10 cellular contexts compared by ENCODE assay signal in the genomic region with DNA sequence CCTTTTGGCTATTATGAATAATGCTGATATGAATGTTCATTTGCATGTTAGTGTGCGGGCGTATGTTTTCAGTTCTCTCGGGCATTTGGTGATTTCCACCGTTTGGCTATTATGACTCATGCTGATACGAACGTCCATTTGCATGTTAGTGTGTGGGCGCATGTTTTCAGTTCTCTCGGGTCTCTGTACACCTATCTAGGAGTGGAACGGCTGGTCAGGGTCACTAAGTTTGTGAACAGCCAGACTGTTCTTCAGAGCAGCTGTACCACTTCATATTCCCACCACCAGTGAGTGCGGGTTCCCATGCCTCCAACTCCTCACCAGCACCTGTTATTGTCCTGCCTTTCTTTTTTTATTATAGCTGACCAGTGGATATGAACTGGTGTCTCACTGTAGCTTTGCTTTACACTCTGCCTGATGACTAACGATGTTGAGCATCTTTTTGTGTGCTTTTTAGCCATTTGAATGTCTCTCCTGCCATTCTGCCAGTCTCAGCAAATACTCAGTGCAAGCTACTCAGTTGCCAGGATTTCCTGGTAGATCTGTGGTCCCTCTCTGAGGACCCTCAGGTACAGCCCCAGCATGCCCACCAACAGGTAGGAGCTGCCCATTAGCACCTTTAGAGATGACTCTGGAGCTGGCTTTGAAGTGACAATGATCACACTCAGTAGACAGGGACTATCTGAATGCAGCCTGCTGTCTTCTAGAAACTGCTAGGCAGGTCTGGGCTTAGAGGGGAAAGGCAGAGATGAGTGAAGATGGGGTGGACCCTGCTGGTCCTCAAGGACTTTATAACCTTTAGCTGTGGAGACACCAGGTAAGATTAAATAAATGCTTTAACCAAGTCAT.
DNase-seq lines count a peak whose midpoint lies in the region; ATAC-seq, FAIRE-seq and TF ChIP-seq lines count a peak whose summit lies in the region.
"Had no signal": no experiment of that assay in that cellular context is flagged by ENCODE, and none has a peak within 500 bp of the region (broad histone marks: within the 10 kb centered on the region; RNA-seq: fewer than 3 reads in every experiment).

No MANE protein-coding gene starts in this region.

- H3K4me3 ChIP-seq in heart left ventricle: no peak overlapping the region
- H3K4me3 ChIP-seq: BLaER1 had no signal

- ATAC-seq in HG02938 (IDR thresholded peaks at IDR 0.05; ENCODE audit: unreplicated experiment) (peak; percentile 95), heart left ventricle (no peak)
- peak; percentile 95 to 97 for ATAC-seq in stimulated activated naive B cell treated with anti-CD40 and anti-IgM and Interleukin-4, amounts not matched to agents 10 μg/mL and 1 μg/mL and 100 μg/mL, for 72 hours (replicated peaks)

- H3K36me3 Mint-ChIP-seq in activated naive CD4-positive, alpha-beta T cell treated with anti-CD3 and anti-CD28 coated beads for 36 hours (ENCODE audit: low read depth): no peaks in the 10 kb centered on the region
- peaks cover 9% of the 10 kb centered on the region for H3K36me3 Mint-ChIP-seq in activated T-helper 1 cell treated with anti-CD3 and anti-CD28 coated beads, Interleukin-12 subunit alpha, Interleukin-12 subunit beta, Interleukin-2, Interleukin-4 antibody, amounts not matched to agents 30 ng/mL and 10 ng/mL and 1 ng/mL, durations not matched to agents 14 hours and 24 hours and 36 hours (ENCODE audit: low read depth)
- peaks cover 4 to 7% of the 10 kb centered on the region in 2 donors for H3K36me3 Mint-ChIP-seq in stimulated activated naive B cell treated with anti-CD40 and anti-IgM and Interleukin-4, amounts not matched to agents 10 μg/mL and 1 μg/mL and 100 μg/mL, for 72 hours

- H3K9me3 ChIP-seq in heart left ventricle: no peaks in the 10 kb centered on the region
- H3K9me3 ChIP-seq: BLaER1 had no signal

- H3K36me3 ChIP-seq in heart left ventricle: no peaks in the 10 kb centered on the region
- H3K36me3 ChIP-seq: BLaER1 had no signal

- no peak overlapping the region for H3K4me3 Mint-ChIP-seq in activated naive CD4-positive, alpha-beta T cell treated with anti-CD3 and anti-CD28 coated beads for 36 hours
- H3K4me3 Mint-ChIP-seq in activated T-helper 1 cell treated with anti-CD3 and anti-CD28 coated beads, Interleukin-12 subunit alpha, Interleukin-12 subunit beta, Interleukin-2, Interleukin-4 antibody, amounts not matched to agents 30 ng/mL and 10 ng/mL and 1 ng/mL, durations not matched to agents 14 hours and 24 hours and 36 hours: peak overlapping the region; percentile 20
- H3K4me3 Mint-ChIP-seq in stimulated activated naive B cell treated with anti-CD40 and anti-IgM and Interleukin-4, amounts not matched to agents 10 μg/mL and 1 μg/mL and 100 μg/mL, for 72 hours: peak overlapping the region; percentile 60 to 77

- intact Hi-C loops in activated naive CD4-positive, alpha-beta T cell treated with anti-CD3 and anti-CD28 coated beads for 36 hours (cut with micrococcal nuclease): loop anchor here (5.0 kb wide), 1 partner anchor 127 kb away; no protein-coding TSS in a partner anchor
- intact Hi-C loops in activated T-helper 1 cell treated with anti-CD3 and anti-CD28 coated beads, Interleukin-12 subunit alpha, Interleukin-12 subunit beta, Interleukin-2, Interleukin-4 antibody, amounts not matched to agents 30 ng/mL and 10 ng/mL and 1 ng/mL, durations not matched to agents 14 hours and 24 hours and 36 hours (cut with micrococcal nuclease): loop anchor here (1.0 to 5.0 kb wide), 4 partner anchors 17 to 443 kb away; a partner anchor contains a TSS
- intact Hi-C loops in heart left ventricle (cut with DNase I): loop anchor here in 2 of 10 donors (10.0 kb wide), 2 partner anchors 115 to 125 kb away; no protein-coding TSS in a partner anchor

- 88 to 92% (median 90%) methylated on average over 11 of the region's 11 CpGs for WGBS in heart left ventricle, 4 donors

- H3K27ac ChIP-seq in heart left ventricle: no peak overlapping the region
- H3K27ac ChIP-seq: BLaER1 had no signal

- H3K9me3 Mint-ChIP-seq in activated naive CD4-positive, alpha-beta T cell treated with anti-CD3 and anti-CD28 coated beads for 36 hours: no peaks in the 10 kb centered on the region
- H3K9me3 Mint-ChIP-seq in activated T-helper 1 cell treated with anti-CD3 and anti-CD28 coated beads, Interleukin-12 subunit alpha, Interleukin-12 subunit beta, Interleukin-2, Interleukin-4 antibody, amounts not matched to agents 30 ng/mL and 10 ng/mL and 1 ng/mL, durations not matched to agents 14 hours and 24 hours and 36 hours: no peaks in the 10 kb centered on the region
- peaks cover 0 to 2% of the 10 kb centered on the region in 2 donors for H3K9me3 Mint-ChIP-seq in stimulated activated naive B cell treated with anti-CD40 and anti-IgM and Interleukin-4, amounts not matched to agents 10 μg/mL and 1 μg/mL and 100 μg/mL, for 72 hours

- H3K4me1 ChIP-seq in heart left ventricle: peaks cover 0 to 18% (median 7%) of the 10 kb centered on the region in 12 donors

- peak; percentile 49 for DNase-seq in activated naive CD4-positive, alpha-beta T cell treated with anti-CD3 and anti-CD28 coated beads for 36 hours
- no peak for DNase-seq in activated naive CD4-positive, alpha-beta T cell (lab: John Stamatoyannopoulos, UW)
- DNase-seq in activated T-helper 1 cell treated with anti-CD3 and anti-CD28 coated beads, Interleukin-12 subunit alpha, Interleukin-12 subunit beta, Interleukin-2, Interleukin-4 antibody, amounts not matched to agents 30 ng/mL and 10 ng/mL and 1 ng/mL, durations not matched to agents 14 hours and 24 hours and 36 hours (ENCODE audit: low spot score): no peak
- DNase-seq in stimulated activated naive B cell treated with anti-CD40 and anti-IgM and Interleukin-4, amounts not matched to agents 10 μg/mL and 1 μg/mL and 100 μg/mL, for 72 hours: peak; percentile 81
- DNase-seq in NOMO-1 treated with DMSO at 0.1 percent for 48 hours (lab: John Stamatoyannopoulos, UW; ENCODE audit: unreplicated experiment) (no peak), urothelium cell line (ENCODE audit: low spot score) (no peak), heart left ventricle (no peak)
- DNase-seq: NCI-H510A treated with DMSO at 0.1 percent for 48 hours had no signal

- CTCF ChIA-PET in activated naive CD4-positive, alpha-beta T cell treated with anti-CD3 and anti-CD28 coated beads for 36 hours (lab: Charles Lee): interaction anchor here (1.1 kb wide), 1 partner anchor 23 kb away, joined by 3 read pairs; no protein-coding TSS in a partner anchor

- TF ChIP-seq POLR2A in heart left ventricle (IDR thresholded peaks at IDR 0.05): no peak

- peaks cover 23% of the 10 kb centered on the region for H3K4me1 Mint-ChIP-seq in activated naive CD4-positive, alpha-beta T cell treated with anti-CD3 and anti-CD28 coated beads for 36 hours (ENCODE audit: low read depth)
- peaks cover 31% of the 10 kb centered on the region for H3K4me1 Mint-ChIP-seq in activated T-helper 1 cell treated with anti-CD3 and anti-CD28 coated beads, Interleukin-12 subunit alpha, Interleukin-12 subunit beta, Interleukin-2, Interleukin-4 antibody, amounts not matched to agents 30 ng/mL and 10 ng/mL and 1 ng/mL, durations not matched to agents 14 hours and 24 hours and 36 hours (ENCODE audit: low read depth)
- H3K4me1 Mint-ChIP-seq in stimulated activated naive B cell treated with anti-CD40 and anti-IgM and Interleukin-4, amounts not matched to agents 10 μg/mL and 1 μg/mL and 100 μg/mL, for 72 hours: peaks cover 54 to 63% of the 10 kb centered on the region in 2 donors

- H3K27me3 ChIP-seq in heart left ventricle: no peaks in the 10 kb centered on the region
- H3K27me3 ChIP-seq: BLaER1 had no signal

- no peak for TF ChIP-seq CTCF in heart left ventricle (IDR thresholded peaks at IDR 0.05)

- no peak for FAIRE-seq in urothelium cell line (lab: Jason Lieb, UNC)

- no peaks in the 10 kb centered on the region for H3K27me3 Mint-ChIP-seq in activated naive CD4-positive, alpha-beta T cell treated with anti-CD3 and anti-CD28 coated beads for 36 hours (ENCODE audit: low read depth)
- no peaks in the 10 kb centered on the region for H3K27me3 Mint-ChIP-seq in activated T-helper 1 cell treated with anti-CD3 and anti-CD28 coated beads, Interleukin-12 subunit alpha, Interleukin-12 subunit beta, Interleukin-2, Interleukin-4 antibody, amounts not matched to agents 30 ng/mL and 10 ng/mL and 1 ng/mL, durations not matched to agents 14 hours and 24 hours and 36 hours (ENCODE audit: insufficient read depth)
- no peaks in the 10 kb centered on the region for H3K27me3 Mint-ChIP-seq in stimulated activated naive B cell treated with anti-CD40 and anti-IgM and Interleukin-4, amounts not matched to agents 10 μg/mL and 1 μg/mL and 100 μg/mL, for 72 hours

- H3K27ac Mint-ChIP-seq in activated naive CD4-positive, alpha-beta T cell treated with anti-CD3 and anti-CD28 coated beads for 36 hours: no peak overlapping the region
- peak overlapping the region; percentile 61 for H3K27ac Mint-ChIP-seq in activated T-helper 1 cell treated with anti-CD3 and anti-CD28 coated beads, Interleukin-12 subunit alpha, Interleukin-12 subunit beta, Interleukin-2, Interleukin-4 antibody, amounts not matched to agents 30 ng/mL and 10 ng/mL and 1 ng/mL, durations not matched to agents 14 hours and 24 hours and 36 hours
- peak overlapping the region; percentile 96 for H3K27ac Mint-ChIP-seq in stimulated activated naive B cell treated with anti-CD40 and anti-IgM and Interleukin-4, amounts not matched to agents 10 μg/mL and 1 μg/mL and 100 μg/mL, for 72 hours

Comparison
In these comparisons a context has a peak if more than half of its experiments do, and no peak if none do; other contexts are left out.
1. DNase-seq: peak in activated naive CD4-positive, alpha-beta T cell treated with anti-CD3 and anti-CD28 coated beads for 36 hours (single experiment) and stimulated activated naive B cell treated with anti-CD40 and anti-IgM and Interleukin-4, amounts not matched to agents 10 μg/mL and 1 μg/mL and 100 μg/mL, for 72 hours (single experiment); none in activated naive CD4-positive, alpha-beta T cell (0 of 4), activated T-helper 1 cell treated with anti-CD3 and anti-CD28 coated beads, Interleukin-12 subunit alpha, Interleukin-12 subunit beta, Interleukin-2, Interleukin-4 antibody, amounts not matched to agents 30 ng/mL and 10 ng/mL and 1 ng/mL, durations not matched to agents 14 hours and 24 hours and 36 hours (single experiment), NOMO-1 treated with DMSO at 0.1 percent for 48 hours (single experiment), urothelium cell line (single experiment) and heart left ventricle (0 of 5).
2. ATAC-seq: peak in HG02938 (single experiment) and stimulated activated naive B cell treated with anti-CD40 and anti-IgM and Interleukin-4, amounts not matched to agents 10 μg/mL and 1 μg/mL and 100 μg/mL, for 72 hours (2 of 2); none in heart left ventricle (0 of 4).